Comparison of ENCODE assay signal across 9 cellular contexts in genomic region chr4:185219551-185220344, GRCh38. TPM values are rescaled to one million over a fixed set of nuclear protein-coding genes. Genes with fewer than 3 reads are reported as not detected.
DNase-seq lines count a peak whose midpoint lies in the region; ATAC-seq and TF ChIP-seq lines count a peak whose summit lies in the region.
"Had no signal": no experiment of that assay in that cellular context is flagged by ENCODE, and none has a peak within 500 bp of the region (broad histone marks: within the 10 kb centered on the region; RNA-seq: fewer than 3 reads in every experiment).

No MANE protein-coding gene starts in this region.

- peaks cover 6% of the 10 kb centered on the region for H3K9me3 Mint-ChIP-seq in type B pancreatic cell

- H3K4me1 Mint-ChIP-seq in type B pancreatic cell (ENCODE audit: unreplicated experiment) = peaks cover 6% of the 10 kb centered on the region

- no peak overlapping the region for H3K4me3 Mint-ChIP-seq in type B pancreatic cell

- ATAC-seq in GM18861 (IDR thresholded peaks at IDR 0.05; ENCODE audit: unreplicated experiment) (peak; percentile 80), HG02840 (IDR thresholded peaks at IDR 0.05; ENCODE audit: low FRiP score, unreplicated experiment) (peak; percentile 61)
- ATAC-seq: Panc1 had no signal

- H3K36me3 Mint-ChIP-seq in type B pancreatic cell = peaks cover 8% of the 10 kb centered on the region

- DNase-seq in Peyer's patch = peak in 2 of 3 donors; percentile 41 to 55
- DNase-seq in inferior parietal cortex (ENCODE audit: extremely low spot score) = peak; percentile 55
- DNase-seq in activated CD4-positive, alpha-beta T cell treated with anti-CD3 and anti-CD28 coated beads, Interleukin-2, amount 50 U/mL, for 4 hours = no peak
- no peak for DNase-seq in NCI-H2029 (lab: John Stamatoyannopoulos, UW)
- DNase-seq in T-helper 9 cell = no peak
- no peak for DNase-seq in type B pancreatic cell (ENCODE audit: extremely low spot score, unreplicated experiment)

- H3K4me3 ChIP-seq in Peyer's patch = no peak overlapping the region

- no peak for TF ChIP-seq POLR2A in Peyer's patch (IDR thresholded peaks at IDR 0.05)

- H3K27ac ChIP-seq in Peyer's patch = peak overlapping the region in 1 of 4 donors; percentile 42

- H3K9me3 ChIP-seq in Peyer's patch = no peaks in the 10 kb centered on the region

- H3K27ac Mint-ChIP-seq in type B pancreatic cell = no peak overlapping the region

- H3K4me1 ChIP-seq in Peyer's patch = no peaks in the 10 kb centered on the region

- H3K27me3 ChIP-seq in Peyer's patch = no peaks in the 10 kb centered on the region

- no peaks in the 10 kb centered on the region for H3K27me3 Mint-ChIP-seq in type B pancreatic cell

- no peaks in the 10 kb centered on the region for H3K36me3 ChIP-seq in Peyer's patch

- TF ChIP-seq CTCF in Peyer's patch (IDR thresholded peaks at IDR 0.05) (no peak), type B pancreatic cell (conservative IDR thresholded peaks at IDR 0.05) (no peak)

RNA-seq across cellular contexts. Expression of gene SNX25, which starts 10.3 kb away (rescaled TPM):
- total RNA-seq in Peyer's patch (10 to 100 TPM; 12.4 to 92.4 (median 17.8) TPM), type B pancreatic cell (ENCODE audit: low replicate concordance) (9.4 and 11.2 TPM in 2 replicates)

RNA-seq across cellular contexts. Expression of gene CFAP97, which starts 15.9 kb away (rescaled TPM):
- 10 to 100 TPM; 10.9 to 32.2 (median 12.7) TPM for total RNA-seq in Peyer's patch
- total RNA-seq in type B pancreatic cell (ENCODE audit: low replicate concordance) = 13.8 and 21.6 TPM in 2 replicates

Comparison
In these comparisons a context has a peak if more than half of its experiments do, and no peak if none do; other contexts are left out.
1. DNase-seq: peak in Peyer's patch (2 of 3) and inferior parietal cortex (single experiment); none in activated CD4-positive, alpha-beta T cell treated with anti-CD3 and anti-CD28 coated beads, Interleukin-2, amount 50 U/mL, for 4 hours (0 of 2), NCI-H2029 (single experiment), T-helper 9 cell (single experiment) and type B pancreatic cell (single experiment).